In the genomic region with DNA sequence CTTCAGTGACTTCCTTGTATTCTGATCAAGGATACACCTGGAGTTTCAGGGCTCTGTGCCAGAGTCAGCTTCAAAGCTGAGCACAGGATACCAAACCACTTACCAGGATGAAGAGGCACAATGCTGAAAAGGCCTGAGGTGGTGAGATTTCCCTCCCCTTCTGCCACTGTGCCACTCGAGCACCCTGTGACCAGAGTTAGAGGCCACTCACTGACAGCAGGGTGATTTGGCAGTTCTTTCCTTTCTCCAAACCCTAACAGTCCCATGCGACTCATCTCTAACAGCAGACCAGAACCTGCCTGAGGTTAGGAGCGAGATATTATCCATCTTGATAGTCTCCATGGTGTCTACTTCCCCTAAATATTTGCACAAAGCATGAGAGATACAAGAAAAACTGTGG, we compare ENCODE assay signal across 11 cellular contexts. TPM values are rescaled to one million over a fixed set of nuclear protein-coding genes. Genes with fewer than 3 reads are reported as not detected.
DNase-seq lines count a peak whose midpoint lies in the region; ATAC-seq lines count a peak whose summit lies in the region.
"Had no signal": no experiment of that assay in that cellular context is flagged by ENCODE, and none has a peak within 500 bp of the region (broad histone marks: within the 10 kb centered on the region; RNA-seq: fewer than 3 reads in every experiment).

No MANE protein-coding gene starts in this region.

- peaks cover 36% of the 10 kb centered on the region for H3K4me1 Mint-ChIP-seq in activated naive CD8-positive, alpha-beta T cell treated with anti-CD3 and anti-CD28 coated beads for 36 hours
- peaks cover 57 to 60% of the 10 kb centered on the region in 2 donors for H3K4me1 Mint-ChIP-seq in natural killer cell treated with Interleukin-12 subunit alpha and Interleukin-12 subunit beta and Interleukin-15 and Interleukin-18, amount 100 ng/mL, for 72 hours (ENCODE audit: low read depth in 2 of 2)

- no peaks in the 10 kb centered on the region for H3K9me3 Mint-ChIP-seq in activated naive CD8-positive, alpha-beta T cell treated with anti-CD3 and anti-CD28 coated beads for 36 hours
- H3K9me3 Mint-ChIP-seq in natural killer cell treated with Interleukin-12 subunit alpha and Interleukin-12 subunit beta and Interleukin-15 and Interleukin-18, amount 100 ng/mL, for 72 hours, result no peaks in the 10 kb centered on the region

- no peak overlapping the region for H3K27ac Mint-ChIP-seq in activated naive CD8-positive, alpha-beta T cell treated with anti-CD3 and anti-CD28 coated beads for 36 hours
- peak overlapping the region; percentile 95 to 100 for H3K27ac Mint-ChIP-seq in natural killer cell treated with Interleukin-12 subunit alpha and Interleukin-12 subunit beta and Interleukin-15 and Interleukin-18, amount 100 ng/mL, for 72 hours

- ATAC-seq in natural killer cell treated with Interleukin-12 subunit alpha and Interleukin-12 subunit beta and Interleukin-15 and Interleukin-18, amount 100 ng/mL, for 72 hours, result no peak
- ATAC-seq in HG03045 (IDR thresholded peaks at IDR 0.05; ENCODE audit: unreplicated experiment) (no peak), HG02642 (IDR thresholded peaks at IDR 0.05; ENCODE audit: poor library complexity, unreplicated experiment) (no peak)

- no peaks in the 10 kb centered on the region for H3K27me3 Mint-ChIP-seq in activated naive CD8-positive, alpha-beta T cell treated with anti-CD3 and anti-CD28 coated beads for 36 hours
- no peaks in the 10 kb centered on the region for H3K27me3 Mint-ChIP-seq in natural killer cell treated with Interleukin-12 subunit alpha and Interleukin-12 subunit beta and Interleukin-15 and Interleukin-18, amount 100 ng/mL, for 72 hours

- peak overlapping the region; percentile 91 for H3K4me3 Mint-ChIP-seq in activated naive CD8-positive, alpha-beta T cell treated with anti-CD3 and anti-CD28 coated beads for 36 hours
- peak overlapping the region; percentile 93 for H3K4me3 Mint-ChIP-seq in natural killer cell treated with Interleukin-12 subunit alpha and Interleukin-12 subunit beta and Interleukin-15 and Interleukin-18, amount 100 ng/mL, for 72 hours

- peaks cover 39% of the 10 kb centered on the region for H3K36me3 Mint-ChIP-seq in activated naive CD8-positive, alpha-beta T cell treated with anti-CD3 and anti-CD28 coated beads for 36 hours
- H3K36me3 Mint-ChIP-seq in natural killer cell treated with Interleukin-12 subunit alpha and Interleukin-12 subunit beta and Interleukin-15 and Interleukin-18, amount 100 ng/mL, for 72 hours, result peaks cover 11% of the 10 kb centered on the region

- DNase-seq in NCI-H510A treated with DMSO at 0.1 percent for 48 hours (lab: John Stamatoyannopoulos, UW), result peak; percentile 8
- DNase-seq in NCI-H510A (lab: John Stamatoyannopoulos, UW), result no peak
- peak; percentile 45 for DNase-seq in NCI-H2029 treated with DMSO at 0.1 percent for 48 hours (lab: John Stamatoyannopoulos, UW)
- no peak for DNase-seq in activated naive CD8-positive, alpha-beta T cell treated with anti-CD3 and anti-CD28 coated beads for 36 hours
- DNase-seq in natural killer cell treated with Interleukin-12 subunit alpha and Interleukin-12 subunit beta and Interleukin-15 and Interleukin-18, amount 100 ng/mL, for 72 hours (ENCODE audit: low spot score), result no peak
- DNase-seq in NCI-H1092 (lab: John Stamatoyannopoulos, UW), result no peak
- DNase-seq: foreskin fibroblast, GDM1, retina had no signal

RNA-seq across cellular contexts. Expression of gene PLGRKT, which starts 1.8 kb away (rescaled TPM):
- total RNA-seq in activated naive CD8-positive, alpha-beta T cell treated with anti-CD3 and anti-CD28 coated beads for 36 hours, result 10 to 100 TPM; 27.3 to 27.5 TPM
- total RNA-seq in natural killer cell treated with Interleukin-12 subunit alpha and Interleukin-12 subunit beta and Interleukin-15 and Interleukin-18, amount 100 ng/mL, for 72 hours, result 10 to 100 TPM; 30.7 to 47.4 TPM

RNA-seq across cellular contexts. Expression of gene CD274, which starts 14.4 kb away (rescaled TPM):
- 10 to 100 TPM; 22.0 to 24.6 TPM for total RNA-seq in activated naive CD8-positive, alpha-beta T cell treated with anti-CD3 and anti-CD28 coated beads for 36 hours
- total RNA-seq in natural killer cell treated with Interleukin-12 subunit alpha and Interleukin-12 subunit beta and Interleukin-15 and Interleukin-18, amount 100 ng/mL, for 72 hours, result 100 to 1,000 TPM in 1 of 2 donors, 10 to 100 TPM in 1; 97.1 to 242 TPM

Comparison
In these comparisons a context has a peak if more than half of its experiments do, and no peak if none do; other contexts are left out.
1. DNase-seq: peak in NCI-H510A treated with DMSO at 0.1 percent for 48 hours (single experiment) and NCI-H2029 treated with DMSO at 0.1 percent for 48 hours (single experiment); none in NCI-H510A (single experiment), activated naive CD8-positive, alpha-beta T cell treated with anti-CD3 and anti-CD28 coated beads for 36 hours (single experiment), natural killer cell treated with Interleukin-12 subunit alpha and Interleukin-12 subunit beta and Interleukin-15 and Interleukin-18, amount 100 ng/mL, for 72 hours (single experiment) and NCI-H1092 (single experiment).